ENCODE assay signal across 20 cellular contexts in the genomic region with DNA sequence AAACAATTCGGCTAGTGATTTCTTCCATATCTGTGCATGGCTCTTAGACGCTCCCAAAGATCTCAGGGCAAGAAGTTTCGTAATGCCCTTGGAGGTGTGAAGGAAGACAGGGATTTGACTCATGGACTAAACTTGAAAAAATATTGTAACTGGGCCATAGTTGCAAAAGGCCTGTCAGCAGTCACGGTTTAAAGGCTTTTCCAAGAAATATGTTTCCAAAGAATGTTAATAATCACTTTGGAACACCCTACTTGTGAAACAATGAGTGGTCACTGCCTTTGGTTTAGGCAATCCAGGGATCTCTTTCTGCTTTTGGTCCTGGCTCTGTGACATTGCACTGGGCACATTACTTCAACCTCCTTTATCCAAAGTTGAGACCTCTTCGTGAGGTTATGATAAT.
A peak's percentile ranks its signal among the peaks of the same experiment; 100 is the strongest.
DNase-seq lines count a peak whose midpoint lies in the region; ATAC-seq, FAIRE-seq and TF ChIP-seq lines count a peak whose summit lies in the region.
"Had no signal": no experiment of that assay in that cellular context is flagged by ENCODE, and none has a peak within 500 bp of the region (broad histone marks: within the 10 kb centered on the region; RNA-seq: fewer than 3 reads in every experiment).

No MANE protein-coding gene starts in this region.

- no peak overlapping the region for H4K91ac ChIP-seq in H9 (ENCODE audit: insufficient read length, low read depth, low read length)

- no peak for TF ChIP-seq POLR2A in H54 (IDR thresholded peaks at IDR 0.05; ENCODE audit: low read depth, low read length)

- DNase-seq in AG20443 (ENCODE audit: low spot score) (peak; percentile 85), RWPE2 (ENCODE audit: low spot score) (no peak), fibroblast of the aortic adventitia (ENCODE audit: low read depth) (peak; percentile 97), renal cortical epithelial cell (ENCODE audit: low read depth) (peak; percentile 78), H54 (ENCODE audit: insufficient read length, low spot score) (no peak), NCI-H748 (lab: John Stamatoyannopoulos, UW; ENCODE audit: unreplicated experiment) (no peak), H9 (no peak), GM19239 (ENCODE audit: insufficient read length, low spot score) (no peak)
- DNase-seq: activated CD4-positive, alpha-beta T cell treated with anti-CD3 and anti-CD28 coated beads, Interleukin-2, amount 10 ng/mL, durations not matched to agents 7 days and 5 days; activated naive CD4-positive, alpha-beta T cell; DMS153; effector CD8-positive, alpha-beta T cell; immature natural killer cell; NCI-H187 treated with DMSO at 0.1 percent for 48 hours; stimulated activated CD4-positive, alpha-beta T cell treated with anti-CD3 and anti-CD28 coated beads, Interleukin-1b, Interleukin-23, amount 100 ng/mL, for 48 hours had no signal

- peaks cover 17 to 19% of the 10 kb centered on the region in 2 experiments for H3K4me1 Mint-ChIP-seq in H9
- H3K4me1 Mint-ChIP-seq: activated CD4-positive, alpha-beta T cell treated with anti-CD3 and anti-CD28 coated beads, Interleukin-2, amount 10 ng/mL, durations not matched to agents 7 days and 5 days; immature natural killer cell; mesothelial cell of epicardium had no signal

- H3K14ac ChIP-seq in H9 (ENCODE audit: insufficient read depth, low read length) = no peak overlapping the region

- H2BK15ac ChIP-seq in H9 (ENCODE audit: low read depth, low read length) = no peak overlapping the region

- H3K56ac ChIP-seq in H9 (ENCODE audit: insufficient read length, low read depth, low read length) = no peak overlapping the region

- no peaks in the 10 kb centered on the region for H3K79me2 ChIP-seq in H9 (ENCODE audit: insufficient read depth, low read length)

- H3K4ac ChIP-seq in H9 (ENCODE audit: low read depth, low read length) = no peak overlapping the region

- no peak for TF ChIP-seq CTCF in RWPE2 (IDR thresholded peaks at IDR 0.05; ENCODE audit: poor library complexity, severe bottlenecking)
- no peak for TF ChIP-seq CTCF in fibroblast of the aortic adventitia (IDR thresholded peaks at IDR 0.05; ENCODE audit: insufficient read depth, low read length)
- no peak for TF ChIP-seq CTCF in H9 (conservative IDR thresholded peaks at IDR 0.05)

- H3K23ac ChIP-seq in H9 (ENCODE audit: insufficient read length, low read depth, low read length) = no peak overlapping the region

- H4K5ac ChIP-seq in H9 (ENCODE audit: insufficient read length, low read depth, low read length) = no peak overlapping the region

- no peak overlapping the region for H3K27ac Mint-ChIP-seq in H9
- H3K27ac Mint-ChIP-seq: activated CD4-positive, alpha-beta T cell treated with anti-CD3 and anti-CD28 coated beads, Interleukin-2, amount 10 ng/mL, durations not matched to agents 7 days and 5 days; immature natural killer cell; mesothelial cell of epicardium had no signal

- peaks cover 4% of the 10 kb centered on the region for H3K4me1 ChIP-seq in RWPE2 (ENCODE audit: insufficient read depth, poor library complexity, severe bottlenecking)
- H3K4me1 ChIP-seq in H9 (ENCODE audit: insufficient read depth, low read length) = no peaks in the 10 kb centered on the region
- H3K4me1 ChIP-seq: BLaER1 had no signal

- no peaks in the 10 kb centered on the region for H3K27me3 ChIP-seq in RWPE2 (ENCODE audit: insufficient read depth, poor library complexity, severe bottlenecking)
- H3K27me3 ChIP-seq in H9 (ENCODE audit: insufficient read depth, low read length) = no peaks in the 10 kb centered on the region
- H3K27me3 ChIP-seq: BLaER1 had no signal

- no peaks in the 10 kb centered on the region for H4K20me1 ChIP-seq in H9 (ENCODE audit: control insufficient read depth, insufficient read depth, insufficient read length)
- H4K20me1 ChIP-seq: BLaER1 had no signal

- H2BK120ac ChIP-seq in H9 (ENCODE audit: low read depth, low read length, poor library complexity, severe bottlenecking) = no peak overlapping the region

- no peak overlapping the region for H3K27ac ChIP-seq in RWPE2 (ENCODE audit: poor library complexity, severe bottlenecking)
- H3K27ac ChIP-seq in H9 (ENCODE audit: insufficient read length, low read depth, low read length) = no peak overlapping the region
- H3K27ac ChIP-seq: BLaER1 had no signal

- no peaks in the 10 kb centered on the region for H3K36me3 ChIP-seq in RWPE2 (ENCODE audit: low read depth)
- H3K36me3 ChIP-seq: BLaER1 had no signal

- H3K9me3 Mint-ChIP-seq in H9 = no peaks in the 10 kb centered on the region
- H3K9me3 Mint-ChIP-seq: activated CD4-positive, alpha-beta T cell treated with anti-CD3 and anti-CD28 coated beads, Interleukin-2, amount 10 ng/mL, durations not matched to agents 7 days and 5 days; immature natural killer cell; mesothelial cell of epicardium; neural crest cell had no signal

- H3K36me3 Mint-ChIP-seq in H9 (ENCODE audit: insufficient read depth in 1 of 3, low read depth in 3 of 3) = no peaks in the 10 kb centered on the region
- H3K36me3 Mint-ChIP-seq: immature natural killer cell had no signal

- no peaks in the 10 kb centered on the region for H3K79me1 ChIP-seq in H9 (ENCODE audit: insufficient read depth, low read depth, low read length, poor library complexity, severe bottlenecking)

- H3K9ac ChIP-seq in H9 (ENCODE audit: extremely low read depth, insufficient read length, low read length) = no peak overlapping the region
- H3K9ac ChIP-seq: BLaER1 had no signal

- peak; percentile 45; the same call in 1 of the 3 replicates for ATAC-seq in RWPE2 (ENCODE audit: low read depth)

- no peak overlapping the region for H2BK12ac ChIP-seq in H9 (ENCODE audit: insufficient read length, low read depth, low read length)

- no peaks in the 10 kb centered on the region for H3K27me3 Mint-ChIP-seq in H9 (ENCODE audit: low read depth)
- H3K27me3 Mint-ChIP-seq: activated CD4-positive, alpha-beta T cell treated with anti-CD3 and anti-CD28 coated beads, Interleukin-2, amount 10 ng/mL, durations not matched to agents 7 days and 5 days had no signal

- H3K4me3 Mint-ChIP-seq in H9 = no peak overlapping the region
- H3K4me3 Mint-ChIP-seq: activated CD4-positive, alpha-beta T cell treated with anti-CD3 and anti-CD28 coated beads, Interleukin-2, amount 10 ng/mL, durations not matched to agents 7 days and 5 days; immature natural killer cell; mesothelial cell of epicardium; neural crest cell had no signal

- no peak overlapping the region for H3T11ph ChIP-seq in H9 (ENCODE audit: low read length)

- no peaks in the 10 kb centered on the region for H3K9me3 ChIP-seq in RWPE2 (ENCODE audit: severe bottlenecking)
- no peaks in the 10 kb centered on the region for H3K9me3 ChIP-seq in H9 (ENCODE audit: control insufficient read depth, low read depth, low read length)
- H3K9me3 ChIP-seq: BLaER1 had no signal

- no peak overlapping the region for H2AK5ac ChIP-seq in H9 (ENCODE audit: insufficient read length, low read length)

- H2BK5ac ChIP-seq in H9 (ENCODE audit: insufficient read length, low read length) = no peak overlapping the region

- H3K18ac ChIP-seq in H9 (ENCODE audit: insufficient read length, low read depth, low read length) = no peak overlapping the region

- H4K8ac ChIP-seq in H9 (replicated peaks; ENCODE audit: insufficient read length, low read depth, low read length) = no peak overlapping the region

- no peak overlapping the region for H3K4me3 ChIP-seq in RWPE2 (ENCODE audit: severe bottlenecking)
- no peak overlapping the region for H3K4me3 ChIP-seq in fibroblast of the aortic adventitia (ENCODE audit: low read depth, low read length)
- H3K4me3 ChIP-seq: BLaER1 had no signal

- H3K23me2 ChIP-seq in H9 (ENCODE audit: insufficient read length, low read depth, low read length, poor library complexity, severe bottlenecking) = no peaks in the 10 kb centered on the region

- H2AFZ ChIP-seq in H9 (ENCODE audit: low read length) = no peak overlapping the region

- H3K4me2 ChIP-seq in H9 (ENCODE audit: insufficient read depth, insufficient read length, low read length) = no peak overlapping the region
- H3K4me2 ChIP-seq: BLaER1 had no signal

- H2BK20ac ChIP-seq in H9 (ENCODE audit: low read depth, low read length, poor library complexity, severe bottlenecking) = no peak overlapping the region

- FAIRE-seq in H54 (lab: Jason Lieb, UNC) = no peak
- no peak for FAIRE-seq in GM19239 (lab: Jason Lieb, UNC)
- FAIRE-seq: GM18507, HTR-8/SVneo had no signal

- no CpG with 5 or more reads among the region's 5 CpGs for WGBS in H9 (ENCODE audit: extremely low coverage, insufficient read length, low lambda C conversion rate)

Comparison
In these comparisons a context has a peak if more than half of its experiments do, and no peak if none do; other contexts are left out.
1. DNase-seq: peak in AG20443 (single experiment), fibroblast of the aortic adventitia (single experiment) and renal cortical epithelial cell (single experiment); none in RWPE2 (single experiment), H54 (single experiment), NCI-H748 (single experiment), H9 (single experiment) and GM19239 (single experiment).